8 cellular contexts compared by ENCODE assay signal in the genomic region with DNA sequence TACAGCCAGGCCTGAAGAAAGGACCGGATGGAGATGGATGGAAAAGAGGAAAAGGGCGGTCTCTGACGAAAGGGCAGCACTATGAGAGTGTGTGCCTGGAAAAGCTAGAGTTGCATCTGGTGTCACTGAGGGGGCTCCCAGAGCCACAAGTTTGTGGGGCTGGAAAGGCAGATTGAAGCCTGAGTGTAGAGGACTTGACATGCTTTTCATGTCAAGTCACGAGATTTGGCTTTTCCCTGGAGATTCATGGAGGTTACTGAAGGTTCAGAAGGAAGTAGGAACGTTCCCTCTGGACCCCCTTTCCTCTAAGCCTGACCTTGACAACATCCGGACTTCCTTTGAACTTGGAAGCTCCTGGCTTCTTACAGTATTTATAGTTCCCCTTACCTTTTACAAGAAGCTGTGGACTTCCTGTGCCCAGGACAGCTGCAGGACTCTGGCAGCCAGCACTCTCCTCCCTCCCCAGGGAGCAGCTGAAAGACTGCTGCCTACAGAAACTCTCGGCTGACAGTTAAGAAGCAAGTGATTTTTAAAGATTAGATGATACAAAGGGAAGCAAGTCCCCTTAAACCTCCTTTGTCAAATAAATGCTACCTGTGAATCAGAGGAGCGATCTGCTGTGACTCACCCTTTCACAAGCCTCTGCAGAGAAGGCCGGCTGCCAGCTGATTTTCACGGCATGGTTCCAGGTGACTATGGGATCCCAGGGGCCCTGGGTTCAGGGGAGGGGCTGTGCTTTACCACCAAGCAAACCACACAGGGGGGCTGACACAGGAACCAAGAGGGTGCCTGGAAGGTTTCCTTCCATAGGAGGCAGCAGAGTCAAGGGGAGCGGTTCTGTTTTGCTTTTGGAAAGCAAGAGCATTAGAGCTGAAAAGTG.
DNase-seq lines count a peak whose midpoint lies in the region; ATAC-seq and TF ChIP-seq lines count a peak whose summit lies in the region.

No MANE protein-coding gene starts in this region.

- POLR2A ChIA-PET in IMR-90 (lab: Charles Lee; ENCODE audit: unreplicated experiment) = no interaction called here

- intact Hi-C loops in IMR-90 (cut with micrococcal nuclease) (no loop called here), posterior vena cava (cut with DNase I) (no loop called here)

- H2BK20ac ChIP-seq in IMR-90 (ENCODE audit: low read depth, low read length) = no peak overlapping the region; the same call in 1 of the 2 replicates

- H3K79me2 ChIP-seq in fibroblast of lung (ENCODE audit: control insufficient read depth, insufficient read depth, low read length) = no peaks in the 10 kb centered on the region

- CTCF ChIA-PET in IMR-90 (lab: Yijun Ruan, JAX) = interaction anchor here (0.9 kb wide), 1 partner anchor 20 kb away, joined by 3 read pairs; no protein-coding TSS in a partner anchor

- peak; percentile 31 for TF ChIP-seq RAD21 in IMR-90 (IDR thresholded peaks at IDR 0.05; ENCODE audit: low read length)

- no peak overlapping the region for H2AK5ac ChIP-seq in IMR-90 (ENCODE audit: low read depth, low read length)

- H3K9me1 ChIP-seq in IMR-90 (ENCODE audit: insufficient read depth, low read length) = peaks cover 6% of the 10 kb centered on the region

- no peak overlapping the region for H3K4me3 Mint-ChIP-seq in T-helper 2 cell treated with Interferon-gamma antibody and Interleukin-4, amounts not matched to agents 5 μg/mL and 100 μg/mL, for 36 hours

- H3K79me1 ChIP-seq in IMR-90 (ENCODE audit: low read depth in 1 of 2, low read length in 2 of 2) = no peaks in the 10 kb centered on the region

- no peak overlapping the region for H4K8ac ChIP-seq in IMR-90 (ENCODE audit: low read depth in 2 of 2, low read length in 2 of 2)

- H3K4ac ChIP-seq in IMR-90 (ENCODE audit: low read depth, low read length) = peak overlapping the region; percentile 25

- H3K27me3 ChIP-seq in IMR-90 (ENCODE audit: control insufficient read depth, insufficient read depth, low read length) (no peaks in the 10 kb centered on the region), fibroblast of lung (ENCODE audit: control insufficient read depth, insufficient read depth, low read length) (no peaks in the 10 kb centered on the region)

- peaks cover 8% of the 10 kb centered on the region for H3K4me1 Mint-ChIP-seq in T-helper 2 cell treated with Interferon-gamma antibody and Interleukin-4, amounts not matched to agents 5 μg/mL and 100 μg/mL, for 36 hours (ENCODE audit: low read depth)

- H3K36me3 ChIP-seq in IMR-90 (ENCODE audit: control insufficient read depth, insufficient read depth, low read length) (no peaks in the 10 kb centered on the region), fibroblast of lung (ENCODE audit: control insufficient read depth, insufficient read depth, low read length) (no peaks in the 10 kb centered on the region)

- H3K4me3 ChIP-seq in IMR-90 (ENCODE audit: insufficient read depth, low read depth, low read length) = no peak overlapping the region
- H3K4me3 ChIP-seq in fibroblast of lung (replicated peaks in 1 of 4; ENCODE audit: control extremely low read depth in 1 of 4, insufficient read depth in 1 of 4, low read depth in 3 of 4, low read length in 4 of 4) = no peak overlapping the region

- dilution Hi-C loops in IMR-90 (cut with HindIII; ENCODE audit: low sequenced_read_pairs, unreplicated experiment) = no loop called here

- H2BK5ac ChIP-seq in IMR-90 (ENCODE audit: low read depth, low read length, poor library complexity, severe bottlenecking) = no peak overlapping the region

- peak overlapping the region; percentile 1; the same call in 1 of the 2 replicates for H4K91ac ChIP-seq in IMR-90 (ENCODE audit: insufficient read depth, low read depth, low read length)

- H3K9me3 Mint-ChIP-seq in T-helper 2 cell treated with Interferon-gamma antibody and Interleukin-4, amounts not matched to agents 5 μg/mL and 100 μg/mL, for 36 hours = no peaks in the 10 kb centered on the region

- no peak overlapping the region for H3K27ac Mint-ChIP-seq in T-helper 2 cell treated with Interferon-gamma antibody and Interleukin-4, amounts not matched to agents 5 μg/mL and 100 μg/mL, for 36 hours

- peak overlapping the region; percentile 17 for H3K23ac ChIP-seq in IMR-90 (ENCODE audit: low read depth, low read length)

- peak overlapping the region; percentile 25 for H2AK9ac ChIP-seq in IMR-90 (replicated peaks; ENCODE audit: low read depth, low read length, poor library complexity)

- H2BK120ac ChIP-seq in IMR-90 (ENCODE audit: low read depth, low read length) = peak overlapping the region; percentile 10; the same call in 1 of the 2 replicates

- BruUV-seq in IMR-90 (replicated peaks; lab: Mats Ljungman, UMichigan) = no TSS peak

- H3K9me3 ChIP-seq in IMR-90 (ENCODE audit: control insufficient read depth, insufficient read depth, low read length) (no peaks in the 10 kb centered on the region), fibroblast of lung (ENCODE audit: control insufficient read depth, insufficient read depth, low read depth, low read length) (no peaks in the 10 kb centered on the region)

- H2BK15ac ChIP-seq in IMR-90 (ENCODE audit: low read depth, low read length) = no peak overlapping the region

- in situ Hi-C loops in IMR-90 (cut with MboI; ENCODE audit: low sequenced_read_pairs) = no loop called here

- no peak overlapping the region for H3K56ac ChIP-seq in IMR-90 (ENCODE audit: extremely low read depth, insufficient read depth, low read length)

- H3K18ac ChIP-seq in IMR-90 (ENCODE audit: low read depth, low read length) = no peak overlapping the region

- TF ChIP-seq CTCF in IMR-90 (conservative IDR thresholded peaks at IDR 0.05; ENCODE audit: low read depth, low read length) (no peak), fibroblast of lung (conservative IDR thresholded peaks at IDR 0.05 in 1 of 2, IDR thresholded peaks at IDR 0.05 in 1 of 2; ENCODE audit: low read depth in 1 of 2, low read length in 2 of 2) (peak; percentile 11 to 39)

- no peak overlapping the region for H3K9ac ChIP-seq in IMR-90 (ENCODE audit: low read depth, low read length)
- H3K9ac ChIP-seq in fibroblast of lung (ENCODE audit: insufficient read depth, low read length) = no peak overlapping the region

- no peak overlapping the region for H4K5ac ChIP-seq in IMR-90 (ENCODE audit: low read depth, low read length)

- H3K36me3 Mint-ChIP-seq in T-helper 2 cell treated with Interferon-gamma antibody and Interleukin-4, amounts not matched to agents 5 μg/mL and 100 μg/mL, for 36 hours (ENCODE audit: low read depth) = no peaks in the 10 kb centered on the region

- peak; percentile 27 for DNase-seq in T-helper 2 cell treated with Interferon-gamma antibody and Interleukin-4, amounts not matched to agents 5 μg/mL and 100 μg/mL, for 36 hours (ENCODE audit: low spot score)
- DNase-seq in T-helper 2 cell (no peak), IMR-90 (peak; percentile 76), fibroblast of lung (ENCODE audit: low read depth in 2 of 2) (peak; percentile 49 to 85), posterior vena cava (ENCODE audit: low spot score) (peak; percentile 74)
- DNase-seq in activated CD4-positive, alpha-beta T cell treated with anti-CD3 and anti-CD28 coated beads for 4 hours = peak; percentile 8 to 16

- TF ChIP-seq POLR2A in IMR-90 (IDR thresholded peaks at IDR 0.05; ENCODE audit: low read depth, low read length) = no peak

- H3K14ac ChIP-seq in IMR-90 (replicated peaks; ENCODE audit: low read depth, low read length) = 0 out of 2 replicates have a peak overlapping the region, but pooled peaks have one; percentile 1

- H3K27me3 Mint-ChIP-seq in T-helper 2 cell treated with Interferon-gamma antibody and Interleukin-4, amounts not matched to agents 5 μg/mL and 100 μg/mL, for 36 hours (ENCODE audit: low read depth) = no peaks in the 10 kb centered on the region

- WGBS in IMR-90 (ENCODE audit: extremely low coverage in 2 of 2, insufficient read length in 1 of 2), 2 experiments = 94% methylated on average over 2 of the region's 11 CpGs; no CpG with 5 or more reads in 1 of the 2 experiments

- no peaks in the 10 kb centered on the region for H4K20me1 ChIP-seq in IMR-90 (ENCODE audit: insufficient read depth, low read length)
- H4K20me1 ChIP-seq in fibroblast of lung (ENCODE audit: control insufficient read depth, extremely low read depth, insufficient read depth, low read length) = no peaks in the 10 kb centered on the region

- H3K27ac ChIP-seq in IMR-90 (ENCODE audit: insufficient read depth, low read length) (no peak overlapping the region), fibroblast of lung (ENCODE audit: insufficient read depth, low read length) (no peak overlapping the region)

- peak overlapping the region; percentile 1 for H2AFZ ChIP-seq in IMR-90 (replicated peaks; ENCODE audit: low read length, poor library complexity)
- no peak overlapping the region for H2AFZ ChIP-seq in fibroblast of lung (ENCODE audit: low read length)

- peak overlapping the region; percentile 10; the same call in 1 of the 2 replicates for H3K4me2 ChIP-seq in IMR-90 (ENCODE audit: low read depth, low read length)
- no peak overlapping the region for H3K4me2 ChIP-seq in fibroblast of lung (ENCODE audit: extremely low read depth, insufficient read depth, low read length)

- H3K4me1 ChIP-seq in IMR-90 (ENCODE audit: control insufficient read depth, insufficient read depth, low read length) (peaks cover 9% of the 10 kb centered on the region), fibroblast of lung (ENCODE audit: control insufficient read depth, extremely low read depth, insufficient read depth, low read length) (no peaks in the 10 kb centered on the region)

- ATAC-seq in IMR-90 (ENCODE audit: low read depth) = peak; percentile 54
- no peak for ATAC-seq in GM19023 (IDR thresholded peaks at IDR 0.05; ENCODE audit: unreplicated experiment)
- ATAC-seq in GM21786 (IDR thresholded peaks at IDR 0.05; ENCODE audit: unreplicated experiment) = no peak

TF ChIP-seq in IMR-90, 13 proteins besides CTCF, POLR2A, EP300 and RAD21:
- no peak for TF ChIP-seq BHLHE40 (IDR thresholded peaks at IDR 0.05; ENCODE audit: low read depth, low read length)
- peak; percentile 30; the same call in 1 of the 2 replicates for TF ChIP-seq CEBPB (IDR thresholded peaks at IDR 0.05; ENCODE audit: low read depth, low read length)
- TF ChIP-seq FOS (IDR thresholded peaks at IDR 0.05; ENCODE audit: low read depth, low read length) = peak; percentile 35; the same call in 1 of the 2 replicates

Comparison
In these comparisons a context has a peak if more than half of its experiments do, and no peak if none do; other contexts are left out.
1. DNase-seq: peak in T-helper 2 cell treated with Interferon-gamma antibody and Interleukin-4, amounts not matched to agents 5 μg/mL and 100 μg/mL, for 36 hours (single experiment), IMR-90 (single experiment), activated CD4-positive, alpha-beta T cell treated with anti-CD3 and anti-CD28 coated beads for 4 hours (2 of 2), fibroblast of lung (2 of 2) and posterior vena cava (single experiment); none in T-helper 2 cell (0 of 5).